ENCODE assay signal across 3 cellular contexts in genomic region chr20:43601960-43602359, GRCh38. TPM values are rescaled to one million over a fixed set of nuclear protein-coding genes. Genes with fewer than 3 reads are reported as not detected.
"Had no signal": no experiment of that assay in that cellular context is flagged by ENCODE, and none has a peak within 500 bp of the region (broad histone marks: within the 10 kb centered on the region; RNA-seq: fewer than 3 reads in every experiment).

No MANE protein-coding gene starts in this region.

RNA-seq across cellular contexts. Expression of gene SGK2, which starts 43.1 kb away (rescaled TPM):
- total RNA-seq: occipital lobe, pulmonary artery endothelial cell had no signal
- polyA plus RNA-seq: naive thymus-derived CD8-positive, alpha-beta T cell had no signal
